ENCODE assay signal across 8 cellular contexts in genomic region chr12:64181504-64182291, GRCh38. TPM values are rescaled to one million over a fixed set of nuclear protein-coding genes. Genes with fewer than 3 reads are reported as not detected.
DNase-seq lines count a peak whose midpoint lies in the region; ATAC-seq, FAIRE-seq and TF ChIP-seq lines count a peak whose summit lies in the region.

No MANE protein-coding gene starts in this region.

- intact Hi-C loops in esophagus muscularis mucosa (cut with DNase I) = loop anchor here (1.0 to 5.0 kb wide), 2 partner anchors 74 to 337 kb away; partner anchors contain the start of gene SRGAP1

- no peak overlapping the region for H3K9ac ChIP-seq in neural progenitor cell

- peaks cover 2% of the 10 kb centered on the region for H3K27me3 Mint-ChIP-seq in neural progenitor cell (ENCODE audit: insufficient read depth, low read depth)

- no peak overlapping the region for H3K27ac Mint-ChIP-seq in neural progenitor cell

- H3K27ac ChIP-seq in esophagus muscularis mucosa (replicated peaks in 1 of 4) (peak overlapping the region; percentile 47 to 72 (median 62)), neural progenitor cell (no peak overlapping the region)

- TF ChIP-seq CTCF in BE2C (IDR thresholded peaks at IDR 0.05; ENCODE audit: low read depth, low read length) (peak; percentile 84), esophagus muscularis mucosa (IDR thresholded peaks at IDR 0.05) (peak; percentile 73 to 81 (median 76)), neural progenitor cell (IDR thresholded peaks at IDR 0.05) (peak; percentile 63)

- H3K9me3 ChIP-seq in BE2C (no peaks in the 10 kb centered on the region), esophagus muscularis mucosa (no peaks in the 10 kb centered on the region), neural progenitor cell (ENCODE audit: low read depth) (no peaks in the 10 kb centered on the region)

- FAIRE-seq in RCC 7860 (lab: Jason Lieb, UNC) = peak; percentile 99

- DNase-seq in BE2C = peak; percentile 53
- DNase-seq in HEK293T (ENCODE audit: extremely low spot score) = peak; percentile 57
- peak; percentile 99 for DNase-seq in RCC 7860 (ENCODE audit: low spot score)
- no peak for DNase-seq in esophagus muscularis mucosa (ENCODE audit: extremely low spot score)
- peak; percentile 49 for DNase-seq in neural progenitor cell (ENCODE audit: low spot score)
- no peak for DNase-seq in HUDEP-2 (lab: John Stamatoyannopoulos, UW; ENCODE audit: unreplicated experiment in 76 of 76)
- DNase-seq in mesenteric fat pad (ENCODE audit: low spot score) = no peak

- no peaks in the 10 kb centered on the region for H3K36me3 ChIP-seq in BE2C
- no peaks in the 10 kb centered on the region for H3K36me3 ChIP-seq in esophagus muscularis mucosa
- H3K36me3 ChIP-seq in neural progenitor cell = no peaks in the 10 kb centered on the region

- CTCF ChIA-PET in HEK293T (lab: Yijun Ruan, JAX) = interaction anchor here (0.6 to 2.0 kb wide), 9 partner anchors 37 to 342 kb away, joined by 3 to 14 read pairs (median 3); partner anchors contain the start of gene SRGAP1

- TF ChIP-seq EP300 in esophagus muscularis mucosa (IDR thresholded peaks at IDR 0.05) = no peak

- POLR2A ChIA-PET in HEK293T (lab: Yijun Ruan, JAX) = interaction anchor here (1.5 kb wide), 1 partner anchor 337 kb away, joined by 3 read pairs; the partner anchor contains the start of gene SRGAP1

- TF ChIP-seq POLR2A in esophagus muscularis mucosa (IDR thresholded peaks at IDR 0.05; ENCODE audit: low read depth) = no peak

- WGBS in esophagus muscularis mucosa = 53% methylated on average over 2 of the region's 3 CpGs

- no peaks in the 10 kb centered on the region for H3K9me3 Mint-ChIP-seq in neural progenitor cell

- H3K4me2 ChIP-seq in neural progenitor cell = no peak overlapping the region

- no peak overlapping the region for H3K4me3 Mint-ChIP-seq in neural progenitor cell

- no peaks in the 10 kb centered on the region for H3F3A ChIP-seq in neural progenitor cell (ENCODE audit: low read depth)

- peaks cover 7% of the 10 kb centered on the region for H3K4me1 Mint-ChIP-seq in neural progenitor cell

- no peaks in the 10 kb centered on the region for H4K20me1 ChIP-seq in neural progenitor cell (ENCODE audit: low read depth)

- H3K27me3 ChIP-seq in BE2C (no peaks in the 10 kb centered on the region), esophagus muscularis mucosa (no peaks in the 10 kb centered on the region), neural progenitor cell (no peaks in the 10 kb centered on the region)

- H3K4me1 ChIP-seq in BE2C (peaks cover 14% of the 10 kb centered on the region), esophagus muscularis mucosa (peaks cover 13 to 22% (median 18%) of the 10 kb centered on the region in 4 donors), neural progenitor cell (no peaks in the 10 kb centered on the region)

- no peaks in the 10 kb centered on the region for H3K79me2 ChIP-seq in neural progenitor cell (ENCODE audit: low read depth)

- ATAC-seq in HG02981 (IDR thresholded peaks at IDR 0.05; ENCODE audit: unreplicated experiment) = no peak

- H3K4me3 ChIP-seq in BE2C (ENCODE audit: low read depth, low read length) (no peak overlapping the region), esophagus muscularis mucosa (peak overlapping the region in 1 of 4 donors; percentile 10), neural progenitor cell (no peak overlapping the region)

- H2AFZ ChIP-seq in neural progenitor cell (replicated peaks) = peak overlapping the region; percentile 5

- H3K36me3 Mint-ChIP-seq in neural progenitor cell = no peaks in the 10 kb centered on the region

TF ChIP-seq in HEK293T, 16 proteins besides CTCF, POLR2A, EP300 and RAD21:
- no peak for TF ChIP-seq CTBP1 (IDR thresholded peaks at IDR 0.05; ENCODE audit: borderline replicate concordance)
- no peak for TF ChIP-seq BHLHE40 (IDR thresholded peaks at IDR 0.05; ENCODE audit: borderline replicate concordance)
- no peak for TF ChIP-seq NFRKB (IDR thresholded peaks at IDR 0.05)
- no peak for TF ChIP-seq FOXA1 (IDR thresholded peaks at IDR 0.05)
- TF ChIP-seq HDGF (IDR thresholded peaks at IDR 0.05; ENCODE audit: borderline replicate concordance) = no peak
- TF ChIP-seq SUZ12 (IDR thresholded peaks at IDR 0.05) = no peak
- no peak for TF ChIP-seq ELF4 (IDR thresholded peaks at IDR 0.05)
- TF ChIP-seq FOXM1 (IDR thresholded peaks at IDR 0.05; ENCODE audit: borderline replicate concordance) = no peak
- no peak for TF ChIP-seq FOXK2 (IDR thresholded peaks at IDR 0.05)
- TF ChIP-seq L3MBTL2 (conservative IDR thresholded peaks at IDR 0.05) = no peak
- TF ChIP-seq SP1 (IDR thresholded peaks at IDR 0.05) = no peak
- no peak for TF ChIP-seq PKNOX1 (IDR thresholded peaks at IDR 0.05)
- no peak for TF ChIP-seq TARDBP (IDR thresholded peaks at IDR 0.05)
- TF ChIP-seq ZNF384 (IDR thresholded peaks at IDR 0.05) = no peak
- TF ChIP-seq LEF1 (IDR thresholded peaks at IDR 0.05; ENCODE audit: borderline replicate concordance) = no peak

RNA-seq across cellular contexts. Expression of gene KICS2, which starts 40.4 kb away (rescaled TPM):
- 6.8 TPM for polyA plus RNA-seq in BE2C (2012; ENCODE audit: insufficient read depth, insufficient read length, low read depth)
- 1 to 10 TPM; 4.5 to 8.8 (median 6.4) TPM for total RNA-seq in esophagus muscularis mucosa
- 3.9 and 5.8 TPM in 2 replicates for total RNA-seq in neural progenitor cell (ENCODE audit: low replicate concordance)
- 6.8 TPM for total RNA-seq in mesenteric fat pad

Comparison
In these comparisons a context has a peak if more than half of its experiments do, and no peak if none do; other contexts are left out.
1. DNase-seq: peak in BE2C (single experiment), HEK293T (single experiment), RCC 7860 (single experiment) and neural progenitor cell (single experiment); none in esophagus muscularis mucosa (single experiment), HUDEP-2 (0 of 76) and mesenteric fat pad (single experiment).
2. Peak in every context shown above with its lines, with median percentiles within 50 percentile points of each other: CTCF ChIP-seq.